1 cellular context compared by ENCODE assay signal in genomic region chr1:16017461-16018303, GRCh38.
TF ChIP-seq lines count a peak whose summit lies in the region.

HSPB7 (minus strand) TSS chr1:16018043; CDS start chr1:16017963, 80 bp downstream.

TF ChIP-seq in SK-N-SH treated with all-trans-retinoic acid at 6 μM for 48 hours, 23 proteins besides CTCF, POLR2A, EP300 and RAD21 (continued from another document):
- 0 out of 2 replicates have a peak, but pooled peaks have one; percentile 48 for TF ChIP-seq SNAI2 (CRISPR knock-in tag; IDR thresholded peaks at IDR 0.05)
